Comparison of ENCODE assay signal across 17 cellular contexts in genomic region chr3:76949462-76949861, GRCh38.
A peak's percentile ranks its signal among the peaks of the same experiment; 100 is the strongest.
DNase-seq lines count a peak whose midpoint lies in the region; ATAC-seq and TF ChIP-seq lines count a peak whose summit lies in the region.
"Had no signal": no experiment of that assay in that cellular context is flagged by ENCODE, and none has a peak within 500 bp of the region (broad histone marks: within the 10 kb centered on the region; RNA-seq: fewer than 3 reads in every experiment).

No MANE protein-coding gene starts in this region.

- H3K18ac ChIP-seq in H9 (ENCODE audit: insufficient read length, low read depth, low read length), result no peak overlapping the region

- no peak overlapping the region for H3K56ac ChIP-seq in H9 (ENCODE audit: insufficient read length, low read depth, low read length)

- H3K23me2 ChIP-seq in H9 (ENCODE audit: insufficient read length, low read depth, low read length, poor library complexity, severe bottlenecking), result no peaks in the 10 kb centered on the region

- peak overlapping the region; percentile 51 for H4K5ac ChIP-seq in H9 (ENCODE audit: insufficient read length, low read depth, low read length)

- no peaks in the 10 kb centered on the region for H3K4me1 Mint-ChIP-seq in H9
- H3K4me1 Mint-ChIP-seq in nephron progenitor cell, result no peaks in the 10 kb centered on the region
- H3K4me1 Mint-ChIP-seq: CD4-positive, CD25-positive, alpha-beta regulatory T cell; CD8-positive, alpha-beta memory T cell; IgD-negative memory B cell had no signal

- no peak overlapping the region for H4K91ac ChIP-seq in H9 (ENCODE audit: insufficient read length, low read depth, low read length)

- H3K4me3 ChIP-seq in Karpas-422 (ENCODE audit: low read length), result no peak overlapping the region

- H2BK12ac ChIP-seq in H9 (ENCODE audit: insufficient read length, low read depth, low read length), result no peak overlapping the region

- no peak overlapping the region for H3K27ac ChIP-seq in H9 (ENCODE audit: insufficient read length, low read depth, low read length)
- no peak overlapping the region for H3K27ac ChIP-seq in Karpas-422 (ENCODE audit: low read length)

- no peaks in the 10 kb centered on the region for H3K36me3 ChIP-seq in Karpas-422 (ENCODE audit: insufficient read depth, low read length)
- H3K36me3 ChIP-seq: BE2C had no signal

- no peaks in the 10 kb centered on the region for H3K27me3 Mint-ChIP-seq in H9 (ENCODE audit: low read depth)
- peaks cover 5% of the 10 kb centered on the region for H3K27me3 Mint-ChIP-seq in nephron progenitor cell (ENCODE audit: low read depth, poor library complexity)
- H3K27me3 Mint-ChIP-seq: CD4-positive, CD25-positive, alpha-beta regulatory T cell; CD8-positive, alpha-beta memory T cell; IgD-negative memory B cell had no signal

- no peak overlapping the region for H3K23ac ChIP-seq in H9 (ENCODE audit: insufficient read length, low read depth, low read length)

- DNase-seq in H9, result no peak
- DNase-seq in left lobe of liver (ENCODE audit: low spot score), result no peak
- DNase-seq in nephron progenitor cell, result no peak
- DNase-seq in anterior cingulate cortex (lab: John Stamatoyannopoulos, UW), result no peak
- DNase-seq in posterior cingulate gyrus, result no peak
- no peak for DNase-seq in Karpas-422
- DNase-seq: ACHN; BE2C; C1 segment of cervical spinal cord; CD4-positive, CD25-positive, alpha-beta regulatory T cell; CD8-positive, alpha-beta memory T cell; COR-L47; GOT3; H7; KBM-7 had no signal

- no peak overlapping the region for H2BK120ac ChIP-seq in H9 (ENCODE audit: low read depth, low read length, poor library complexity, severe bottlenecking)

- no peaks in the 10 kb centered on the region for H3K9me2 ChIP-seq in Karpas-422 (replicated peaks; ENCODE audit: insufficient read depth, low read length)

- H3K4me1 ChIP-seq in H9 (ENCODE audit: insufficient read depth, low read length), result no peaks in the 10 kb centered on the region
- no peaks in the 10 kb centered on the region for H3K4me1 ChIP-seq in Karpas-422 (ENCODE audit: low read length)
- H3K4me1 ChIP-seq: BE2C had no signal

- H3K27me3 ChIP-seq in H9 (ENCODE audit: insufficient read depth, low read length) (no peaks in the 10 kb centered on the region), Karpas-422 (ENCODE audit: low read length) (no peaks in the 10 kb centered on the region)
- H3K27me3 ChIP-seq: BE2C had no signal

- no CpG with 5 or more reads among the region's 9 CpGs for WGBS in H9 (ENCODE audit: extremely low coverage, insufficient read length, low lambda C conversion rate)

- H3K79me2 ChIP-seq in H9 (ENCODE audit: insufficient read depth, low read length) (no peaks in the 10 kb centered on the region), Karpas-422 (ENCODE audit: low read length) (no peaks in the 10 kb centered on the region)

- ATAC-seq in left lobe of liver (peak; percentile 69), HG03460 (IDR thresholded peaks at IDR 0.05; ENCODE audit: unreplicated experiment) (no peak)

- peaks cover 0 to 3% of the 10 kb centered on the region in 2 experiments; a peak in 1 of 5 replicates for H3K9me3 Mint-ChIP-seq in H9
- peaks cover 4% of the 10 kb centered on the region for H3K9me3 Mint-ChIP-seq in nephron progenitor cell

- H3K4me2 ChIP-seq in H9 (ENCODE audit: insufficient read depth, insufficient read length, low read length), result no peak overlapping the region
- no peak overlapping the region for H3K4me2 ChIP-seq in Karpas-422 (ENCODE audit: low read depth, low read length, poor library complexity, severe bottlenecking)

- no peak overlapping the region for H2AFZ ChIP-seq in H9 (ENCODE audit: low read length)
- no peak overlapping the region for H2AFZ ChIP-seq in Karpas-422 (ENCODE audit: low read length)

- H2AK5ac ChIP-seq in H9 (ENCODE audit: insufficient read length, low read length), result no peak overlapping the region

- H3K4ac ChIP-seq in H9 (ENCODE audit: low read depth, low read length), result no peak overlapping the region

- no peak overlapping the region for H2BK5ac ChIP-seq in H9 (ENCODE audit: insufficient read length, low read length)

- H3T11ph ChIP-seq in H9 (ENCODE audit: low read length), result no peak overlapping the region

- H3K79me1 ChIP-seq in H9 (ENCODE audit: insufficient read depth, low read depth, low read length, poor library complexity, severe bottlenecking), result no peaks in the 10 kb centered on the region

- H3K14ac ChIP-seq in H9 (ENCODE audit: insufficient read depth, low read length), result no peak overlapping the region

- no peak overlapping the region for H4K8ac ChIP-seq in H9 (replicated peaks; ENCODE audit: insufficient read length, low read depth, low read length)

- H3K9me3 ChIP-seq in H9 (ENCODE audit: control insufficient read depth, low read depth, low read length) (no peaks in the 10 kb centered on the region), Karpas-422 (ENCODE audit: low read length) (no peaks in the 10 kb centered on the region)
- H3K9me3 ChIP-seq: BE2C had no signal

- H4K20me1 ChIP-seq in H9 (ENCODE audit: control insufficient read depth, insufficient read depth, insufficient read length), result no peaks in the 10 kb centered on the region
- no peaks in the 10 kb centered on the region for H4K20me1 ChIP-seq in Karpas-422 (ENCODE audit: insufficient read depth, low read depth, low read length)

- H3K36me3 Mint-ChIP-seq in H9 (ENCODE audit: insufficient read depth in 1 of 3, low read depth in 3 of 3), result no peaks in the 10 kb centered on the region
- no peaks in the 10 kb centered on the region for H3K36me3 Mint-ChIP-seq in nephron progenitor cell (ENCODE audit: low read depth)
- H3K36me3 Mint-ChIP-seq: CD4-positive, CD25-positive, alpha-beta regulatory T cell; CD8-positive, alpha-beta memory T cell; IgD-negative memory B cell had no signal

- H2BK15ac ChIP-seq in H9 (ENCODE audit: low read depth, low read length), result no peak overlapping the region

- H3K27ac Mint-ChIP-seq in H9 (peak overlapping the region in 1 of 3 experiments; percentile 61; a peak in 2 of 7 replicates), nephron progenitor cell (peak overlapping the region; percentile 80)
- H3K27ac Mint-ChIP-seq: CD4-positive, CD25-positive, alpha-beta regulatory T cell; CD8-positive, alpha-beta memory T cell; IgD-negative memory B cell had no signal

- no peak overlapping the region for H3K9ac ChIP-seq in H9 (ENCODE audit: extremely low read depth, insufficient read length, low read length)
- H3K9ac ChIP-seq in Karpas-422 (ENCODE audit: low read length), result no peak overlapping the region

- H3K4me3 Mint-ChIP-seq in H9 (no peak overlapping the region), nephron progenitor cell (no peak overlapping the region)
- H3K4me3 Mint-ChIP-seq: CD4-positive, CD25-positive, alpha-beta regulatory T cell; CD8-positive, alpha-beta memory T cell; IgD-negative memory B cell had no signal

- intact Hi-C loops in posterior cingulate gyrus (cut with DNase I), result no loop called here

- TF ChIP-seq CTCF in H9 (conservative IDR thresholded peaks at IDR 0.05) (no peak), nephron progenitor cell (IDR thresholded peaks at IDR 0.05) (no peak)

- no peak overlapping the region for H2BK20ac ChIP-seq in H9 (ENCODE audit: low read depth, low read length, poor library complexity, severe bottlenecking)
